In genomic region chr1:85361106-85361505, GRCh38 we compare ENCODE assay signal across 14 cellular contexts.
DNase-seq lines count a peak whose midpoint lies in the region; ATAC-seq, FAIRE-seq and TF ChIP-seq lines count a peak whose summit lies in the region.
"Had no signal": no experiment of that assay in that cellular context is flagged by ENCODE, and none has a peak within 500 bp of the region (broad histone marks: within the 10 kb centered on the region; RNA-seq: fewer than 3 reads in every experiment).

No MANE protein-coding gene starts in this region.

- no peak overlapping the region for H3K4me2 ChIP-seq in HepG2 (ENCODE audit: low read depth, low read length)

- H3K4me3 ChIP-seq in A673 (ENCODE audit: low read depth, low read length, poor library complexity, severe bottlenecking) (no peak overlapping the region), HepG2 (replicated peaks in 1 of 3; ENCODE audit: insufficient read depth in 1 of 3, low read depth in 2 of 3, low read length in 3 of 3) (no peak overlapping the region)

- no peak overlapping the region for H3K4me3 Mint-ChIP-seq in chondrocyte (ENCODE audit: unreplicated experiment)
- no peak overlapping the region for H3K4me3 Mint-ChIP-seq in activated CD4-positive, alpha-beta T cell treated with anti-CD3 and anti-CD28 coated beads for 36 hours
- H3K4me3 Mint-ChIP-seq: activated CD4-positive, alpha-beta T cell treated with anti-CD3 and anti-CD28 coated beads, Interleukin-2, amount 10 ng/mL, durations not matched to agents 24 days and 14 days; stimulated activated effector memory CD8-positive, alpha-beta T cell treated with anti-CD3 and anti-CD28 coated beads, Interleukin-12 subunit alpha, Interleukin-12 subunit beta, amount 100 ng/mL, for 72 hours had no signal

- WGBS in HepG2 (ENCODE audit: low lambda C conversion rate) = 65% methylated on average over 3 of the region's 3 CpGs

- ATAC-seq in HepG2 = no peak; the same call in 2 of the 3 replicates
- no peak for ATAC-seq in activated CD4-positive, alpha-beta T cell treated with anti-CD3 and anti-CD28 coated beads for 36 hours
- ATAC-seq: stimulated activated effector memory CD8-positive, alpha-beta T cell treated with anti-CD3 and anti-CD28 coated beads, Interleukin-12 subunit alpha, Interleukin-12 subunit beta, amount 100 ng/mL, for 72 hours had no signal

- H3K27ac ChIP-seq in A673 (ENCODE audit: low read depth, low read length, poor library complexity, severe bottlenecking) (peak overlapping the region; percentile 22), HepG2 (ENCODE audit: extremely low read length, insufficient read depth, low read length) (no peak overlapping the region)

- H3K27me3 Mint-ChIP-seq in chondrocyte (ENCODE audit: low read depth) = no peaks in the 10 kb centered on the region
- no peaks in the 10 kb centered on the region for H3K27me3 Mint-ChIP-seq in activated CD4-positive, alpha-beta T cell treated with anti-CD3 and anti-CD28 coated beads for 36 hours

- intact Hi-C loops in A673 (cut with micrococcal nuclease; ENCODE audit: unreplicated experiment) = no loop called here
- intact Hi-C loops in HepG2 (cut with micrococcal nuclease; ENCODE audit: unreplicated experiment) = no loop called here
- intact Hi-C loops in activated CD4-positive, alpha-beta T cell treated with anti-CD3 and anti-CD28 coated beads for 36 hours (cut with DNase I, micrococcal nuclease) = no loop called here

- no peak for TF ChIP-seq RAD21 in HepG2 (CRISPR knock-in tag; IDR thresholded peaks at IDR 0.05)

- TF ChIP-seq CTCF in A673 (conservative IDR thresholded peaks at IDR 0.05; ENCODE audit: low read depth, low read length) (no peak), chondrocyte (IDR thresholded peaks at IDR 0.05) (no peak), HepG2 (CRISPR knock-in tag; IDR thresholded peaks at IDR 0.05) (no peak)

- H3K27ac Mint-ChIP-seq in chondrocyte (ENCODE audit: unreplicated experiment) = peak overlapping the region; percentile 79
- no peak overlapping the region for H3K27ac Mint-ChIP-seq in activated CD4-positive, alpha-beta T cell treated with anti-CD3 and anti-CD28 coated beads for 36 hours
- H3K27ac Mint-ChIP-seq: activated CD4-positive, alpha-beta T cell treated with anti-CD3 and anti-CD28 coated beads, Interleukin-2, amount 10 ng/mL, durations not matched to agents 24 days and 14 days; stimulated activated effector memory CD8-positive, alpha-beta T cell treated with anti-CD3 and anti-CD28 coated beads, Interleukin-12 subunit alpha, Interleukin-12 subunit beta, amount 100 ng/mL, for 72 hours had no signal

- no peaks in the 10 kb centered on the region for H3K9me3 Mint-ChIP-seq in chondrocyte (ENCODE audit: low read depth)
- H3K9me3 Mint-ChIP-seq in activated CD4-positive, alpha-beta T cell treated with anti-CD3 and anti-CD28 coated beads for 36 hours (ENCODE audit: low read depth) = no peaks in the 10 kb centered on the region
- H3K9me3 Mint-ChIP-seq: activated CD4-positive, alpha-beta T cell treated with anti-CD3 and anti-CD28 coated beads, Interleukin-2, amount 10 ng/mL, durations not matched to agents 24 days and 14 days; stimulated activated effector memory CD8-positive, alpha-beta T cell treated with anti-CD3 and anti-CD28 coated beads, Interleukin-12 subunit alpha, Interleukin-12 subunit beta, amount 100 ng/mL, for 72 hours had no signal

- no peaks in the 10 kb centered on the region for H4K20me1 ChIP-seq in HepG2 (ENCODE audit: insufficient read depth, low read length)

- TF ChIP-seq EP300 in HepG2 (IDR thresholded peaks at IDR 0.05; ENCODE audit: low read depth in 2 of 2, low read length in 2 of 2) (no peak), HepG2 (CRISPR knock-in tag; IDR thresholded peaks at IDR 0.05; ENCODE audit: borderline replicate concordance) (no peak)

- peaks cover 83% of the 10 kb centered on the region for H3K4me1 ChIP-seq in A673 (ENCODE audit: insufficient read depth, low read length, poor library complexity, severe bottlenecking)
- H3K4me1 ChIP-seq in HepG2 (ENCODE audit: insufficient read depth, low read length) = peaks cover 15% of the 10 kb centered on the region; the same call in 1 of the 2 replicates
- H3K4me1 ChIP-seq: BE2C had no signal

- no peak for FAIRE-seq in HepG2 (lab: Jason Lieb, UNC)

- H3K36me3 ChIP-seq in A673 (ENCODE audit: insufficient read depth, low read length, poor library complexity, severe bottlenecking) (no peaks in the 10 kb centered on the region), HepG2 (replicated peaks in 1 of 2; ENCODE audit: control insufficient read depth in 1 of 2, insufficient read depth in 2 of 2, low read length in 2 of 2) (peaks cover 4 to 6% of the 10 kb centered on the region in 2 experiments; a peak in 1 of 5 replicates)
- H3K36me3 ChIP-seq: BE2C had no signal

- H3K27me3 ChIP-seq in A673 (replicated peaks; ENCODE audit: insufficient read depth, low read depth, low read length, poor library complexity) = no peaks in the 10 kb centered on the region
- no peaks in the 10 kb centered on the region for H3K27me3 ChIP-seq in HepG2 (ENCODE audit: control insufficient read depth in 1 of 2, insufficient read depth in 2 of 2, low read length in 2 of 2)
- H3K27me3 ChIP-seq: BE2C had no signal

- in situ Hi-C loops in HepG2 (cut with HindIII; ENCODE audit: extremely low pct_ligation_motif_present, low pct_unique_long_range_greater_than_20kb) = no loop called here

- no peak overlapping the region for H2AFZ ChIP-seq in HepG2 (ENCODE audit: low read length)

- H3K79me2 ChIP-seq in HepG2 (ENCODE audit: insufficient read depth, low read length) = peaks cover 13% of the 10 kb centered on the region

- no peak overlapping the region for H3K9ac ChIP-seq in HepG2 (ENCODE audit: insufficient read depth, low read depth, low read length)

- no peak for TF ChIP-seq POLR2A in HepG2 (IDR thresholded peaks at IDR 0.05; ENCODE audit: insufficient read depth in 1 of 2, low read depth in 2 of 2, low read length in 2 of 2)

- peaks cover 3% of the 10 kb centered on the region for H3K36me3 Mint-ChIP-seq in chondrocyte (ENCODE audit: low read depth)
- H3K36me3 Mint-ChIP-seq in activated CD4-positive, alpha-beta T cell treated with anti-CD3 and anti-CD28 coated beads for 36 hours (ENCODE audit: low read depth) = no peaks in the 10 kb centered on the region
- H3K36me3 Mint-ChIP-seq: stimulated activated effector memory CD8-positive, alpha-beta T cell treated with anti-CD3 and anti-CD28 coated beads, Interleukin-12 subunit alpha, Interleukin-12 subunit beta, amount 100 ng/mL, for 72 hours had no signal

- BruUV-seq in A673 (replicated peaks; lab: Mats Ljungman, UMichigan) (no TSS peak), HepG2 (replicated peaks; lab: Mats Ljungman, UMichigan) (no TSS peak)

- H3K4me1 Mint-ChIP-seq in chondrocyte (ENCODE audit: low read depth) = peaks cover 84% of the 10 kb centered on the region
- H3K4me1 Mint-ChIP-seq in activated CD4-positive, alpha-beta T cell treated with anti-CD3 and anti-CD28 coated beads for 36 hours = no peaks in the 10 kb centered on the region
- H3K4me1 Mint-ChIP-seq: activated CD4-positive, alpha-beta T cell treated with anti-CD3 and anti-CD28 coated beads, Interleukin-2, amount 10 ng/mL, durations not matched to agents 24 days and 14 days; stimulated activated effector memory CD8-positive, alpha-beta T cell treated with anti-CD3 and anti-CD28 coated beads, Interleukin-12 subunit alpha, Interleukin-12 subunit beta, amount 100 ng/mL, for 72 hours had no signal

- CTCF ChIA-PET in A673 (lab: Charles Lee) (no interaction called here), HepG2 (lab: Yijun Ruan, JAX; ENCODE audit: low intra/inter-chr PET ratio, low total read pairs) (no interaction called here)
- CTCF ChIA-PET in activated CD4-positive, alpha-beta T cell treated with anti-CD3 and anti-CD28 coated beads for 36 hours (lab: Charles Lee) = interaction anchor here (1.3 kb wide), 1 partner anchor 11 kb away, joined by 3 read pairs; no protein-coding TSS in a partner anchor

- DNase-seq in A673 (ENCODE audit: low spot score) (no peak), HT1080 (ENCODE audit: low read depth) (peak; percentile 77), chondrocyte (ENCODE audit: low spot score) (no peak), HepG2 (ENCODE audit: low spot score) (peak; percentile 10), nucleus accumbens (lab: John Stamatoyannopoulos, UW) (no peak), NCI-H128 (lab: John Stamatoyannopoulos, UW; ENCODE audit: unreplicated experiment) (no peak), OCI-M2 (lab: John Stamatoyannopoulos, UW; ENCODE audit: unreplicated experiment) (no peak)
- DNase-seq in activated CD4-positive, alpha-beta T cell treated with anti-CD3 and anti-CD28 coated beads for 36 hours = no peak
- DNase-seq: activated CD4-positive, alpha-beta T cell treated with anti-CD3 and anti-CD28 coated beads, Interleukin-2, amount 10 ng/mL, durations not matched to agents 24 days and 14 days; activated effector memory CD4-positive, alpha-beta T cell treated with Interleukin-2 at 50 U/mL for 16 hours; BE2C; NCI-H510A; stimulated activated CD4-positive, alpha-beta T cell treated with anti-CD3 and anti-CD28 coated beads, Interleukin-15, amount 100 ng/mL, for 24 hours had no signal

- H3K9me3 ChIP-seq in A673 (ENCODE audit: low read depth, low read length, poor library complexity, severe bottlenecking) (no peaks in the 10 kb centered on the region), HepG2 (ENCODE audit: low read length) (no peaks in the 10 kb centered on the region)
- H3K9me3 ChIP-seq: BE2C had no signal

- POLR2A ChIA-PET in A673 (lab: Charles Lee; ENCODE audit: low non-redundant PET) (interaction anchor here (0.5 to 0.7 kb wide), 2 partner anchors 17 to 443 kb away, joined by 3 to 5 read pairs; no protein-coding TSS in a partner anchor), HepG2 (lab: Yijun Ruan, JAX) (no interaction called here)
- POLR2A ChIA-PET in activated CD4-positive, alpha-beta T cell treated with anti-CD3 and anti-CD28 coated beads for 36 hours (lab: Charles Lee) = no interaction called here

Comparison
In these comparisons a context has a peak if more than half of its experiments do, and no peak if none do; other contexts are left out.
1. DNase-seq: peak in HT1080 (single experiment) and HepG2 (single experiment); none in A673 (single experiment), chondrocyte (single experiment), nucleus accumbens (0 of 56), activated CD4-positive, alpha-beta T cell treated with anti-CD3 and anti-CD28 coated beads for 36 hours (single experiment), NCI-H128 (single experiment) and OCI-M2 (single experiment).